ENCODE assay signal across 25 cellular contexts in genomic region chr17:41610965-41611640, GRCh38. TPM values are rescaled to one million over a fixed set of nuclear protein-coding genes. Genes with fewer than 3 reads are reported as not detected.
"Had no signal": no experiment of that assay in that cellular context is flagged by ENCODE, and none has a peak within 500 bp of the region (broad histone marks: within the 10 kb centered on the region; RNA-seq: fewer than 3 reads in every experiment).

No MANE protein-coding gene starts in this region.

- H3K36me3 ChIP-seq: Peyer's patch had no signal

- DNase-seq: activated CD4-positive, alpha-beta T cell treated with anti-CD3 and anti-CD28 coated beads for 48 hours; activated CD4-positive, alpha-beta T cell treated with anti-CD3 and anti-CD28 coated beads, Interleukin-2, amount 50 U/mL, for 4 hours; activated CD8-positive, alpha-beta memory T cell treated with anti-CD3 and anti-CD28 coated beads, Interleukin-2, amount 50 U/mL, for 48 hours; activated CD8-positive, alpha-beta T cell treated with anti-CD3 and anti-CD28 coated beads, Interleukin-2, amount 10 ng/mL, durations not matched to agents 7 days and 5 days; activated naive CD4-positive, alpha-beta T cell treated with Interleukin-2 at 50 U/mL for 16 hours; activated naive CD8-positive, alpha-beta T cell treated with anti-CD3 and anti-CD28 coated beads, Interleukin-2, amount 50 U/mL, for 24 hours; activated T-cell treated with anti-CD3 and anti-CD28 coated beads, Interleukin-2, amount 50 U/mL, for 1 hour; amniotic stem cell; cerebellar nuclear complex; MM.1S; NCI-H1105; NCI-H1436 treated with DMSO at 0.1 percent for 48 hours; NCI-H187 treated with DMSO at 0.1 percent for 48 hours; NCI-H2171; NCI-H226; SHP77 treated with DMSO at 0.1 percent for 48 hours had no signal

- H3K36me3 Mint-ChIP-seq: brain had no signal

- H3K4me3 Mint-ChIP-seq: activated CD8-positive, alpha-beta T cell treated with anti-CD3 and anti-CD28 coated beads, Interleukin-2, amount 10 ng/mL, durations not matched to agents 7 days and 5 days; activated naive CD8-positive, alpha-beta T cell treated with anti-CD3 and anti-CD28 coated beads, Interleukin-2, amount 50 U/mL, for 24 hours; brain; T-helper 1 cell treated with Interleukin-12 subunit alpha and Interleukin-12 subunit beta and Interleukin-4 antibody, amounts not matched to agents 30 μg/mL and 1 μg/mL, for 36 hours; WTC11 had no signal

- H3K27ac Mint-ChIP-seq: activated CD8-positive, alpha-beta T cell treated with anti-CD3 and anti-CD28 coated beads, Interleukin-2, amount 10 ng/mL, durations not matched to agents 7 days and 5 days; activated naive CD4-positive, alpha-beta T cell treated with anti-CD3 and anti-CD28 coated beads, Interleukin-2, amount 50 U/mL, for 72 hours; activated naive CD8-positive, alpha-beta T cell treated with anti-CD3 and anti-CD28 coated beads, Interleukin-2, amount 50 U/mL, for 24 hours; T-helper 1 cell treated with Interleukin-12 subunit alpha and Interleukin-12 subunit beta and Interleukin-4 antibody, amounts not matched to agents 30 μg/mL and 1 μg/mL, for 36 hours; WTC11 had no signal

- H3K4me3 ChIP-seq: Peyer's patch had no signal

- H3K27ac ChIP-seq: Peyer's patch had no signal

- H3K4me1 Mint-ChIP-seq: activated naive CD8-positive, alpha-beta T cell treated with anti-CD3 and anti-CD28 coated beads, Interleukin-2, amount 50 U/mL, for 24 hours; brain had no signal

- H3K4me1 ChIP-seq: Peyer's patch had no signal

- H3K27me3 ChIP-seq: Peyer's patch had no signal

- ATAC-seq: activated CD8-positive, alpha-beta T cell treated with anti-CD3 and anti-CD28 coated beads, Interleukin-2, amount 10 ng/mL, durations not matched to agents 7 days and 5 days; activated naive CD4-positive, alpha-beta T cell treated with anti-CD3 and anti-CD28 coated beads, Interleukin-2, amount 50 U/mL, for 72 hours; activated naive CD8-positive, alpha-beta T cell treated with anti-CD3 and anti-CD28 coated beads, Interleukin-2, amount 50 U/mL, for 24 hours had no signal

RNA-seq across cellular contexts. Expression of gene KRT16, which starts 1.5 kb away (rescaled TPM):
- total RNA-seq: activated CD8-positive, alpha-beta T cell treated with anti-CD3 and anti-CD28 coated beads, Interleukin-2, amount 10 ng/mL, durations not matched to agents 7 days and 5 days; activated naive CD4-positive, alpha-beta T cell treated with anti-CD3 and anti-CD28 coated beads, Interleukin-2, amount 50 U/mL, for 72 hours; cardiac septum; NCI-H460; OCI-LY7; Peyer's patch; SK-MEL-5; WTC11 had no signal

RNA-seq across cellular contexts. Expression of gene KRT17, which starts 13.3 kb away (rescaled TPM):
- total RNA-seq: activated CD8-positive, alpha-beta T cell treated with anti-CD3 and anti-CD28 coated beads, Interleukin-2, amount 10 ng/mL, durations not matched to agents 7 days and 5 days; cardiac septum; SK-MEL-5 had no signal

RNA-seq across cellular contexts. Expression of gene KRT14, which starts 24.4 kb away (rescaled TPM):
- total RNA-seq: activated CD8-positive, alpha-beta T cell treated with anti-CD3 and anti-CD28 coated beads, Interleukin-2, amount 10 ng/mL, durations not matched to agents 7 days and 5 days; activated naive CD4-positive, alpha-beta T cell treated with anti-CD3 and anti-CD28 coated beads, Interleukin-2, amount 50 U/mL, for 72 hours; cardiac septum; NCI-H460; SK-MEL-5; WTC11 had no signal

RNA-seq across cellular contexts. Expression of gene KRT9, which starts 39.2 kb away (rescaled TPM):
- total RNA-seq: activated CD8-positive, alpha-beta T cell treated with anti-CD3 and anti-CD28 coated beads, Interleukin-2, amount 10 ng/mL, durations not matched to agents 7 days and 5 days; activated naive CD4-positive, alpha-beta T cell treated with anti-CD3 and anti-CD28 coated beads, Interleukin-2, amount 50 U/mL, for 72 hours; cardiac septum; NCI-H460; OCI-LY7; Peyer's patch; SK-MEL-5; WTC11 had no signal
